In genomic region chr16:67013823-67014640, GRCh38 we compare ENCODE assay signal across 8 cellular contexts. TPM values are rescaled to one million over a fixed set of nuclear protein-coding genes. Genes with fewer than 3 reads are reported as not detected.
DNase-seq lines count a peak whose midpoint lies in the region; ATAC-seq, FAIRE-seq and TF ChIP-seq lines count a peak whose summit lies in the region.

No MANE protein-coding gene starts in this region.

- TF ChIP-seq EP300 in H1 (IDR thresholded peaks at IDR 0.05; ENCODE audit: borderline replicate concordance in 1 of 2, low read depth in 2 of 2, low read length in 2 of 2) = no peak

- no peaks in the 10 kb centered on the region for H3K79me2 ChIP-seq in H1 (ENCODE audit: control insufficient read depth in 1 of 2, insufficient read depth in 2 of 2, low read length in 2 of 2)
- H3K79me2 ChIP-seq in mesendoderm (ENCODE audit: control insufficient read depth, insufficient read depth, low read length) = no peaks in the 10 kb centered on the region

- H2BK5ac ChIP-seq in H1 (ENCODE audit: low read depth, low read length) = no peak overlapping the region; the same call in 1 of the 2 replicates
- H2BK5ac ChIP-seq in mesendoderm (ENCODE audit: low read length) = no peak overlapping the region

- H3K4ac ChIP-seq in H1 (replicated peaks; ENCODE audit: insufficient read length, low read depth, low read length) (no peak overlapping the region), mesendoderm (ENCODE audit: low read depth, low read length) (peak overlapping the region; percentile 7)

- POLR2A ChIA-PET in A673 (lab: Charles Lee; ENCODE audit: low non-redundant PET) (interaction anchor here (0.6 kb wide), 1 partner anchor 16 kb away, joined by 4 read pairs; no protein-coding TSS in a partner anchor), H1 (lab: Charles Lee; ENCODE audit: partially characterized antibody) (interaction anchor here (1.3 to 1.4 kb wide), 3 partner anchors 11 to 88 kb away, joined by 4 read pairs; no protein-coding TSS in a partner anchor)

- peaks cover 19% of the 10 kb centered on the region for H3K4me1 ChIP-seq in A673 (ENCODE audit: insufficient read depth, low read length, poor library complexity, severe bottlenecking)
- H3K4me1 ChIP-seq in H1 (replicated peaks in 1 of 4; ENCODE audit: control insufficient read depth in 3 of 4, insufficient read depth in 4 of 4, low read length in 3 of 4) = peaks cover 0 to 6% (median 4%) of the 10 kb centered on the region in 4 experiments; a peak in 4 of 7 replicates
- H3K4me1 ChIP-seq in mesendoderm (ENCODE audit: control insufficient read depth, low read depth, low read length) = peaks cover 3% of the 10 kb centered on the region

- no peak overlapping the region for H3K14ac ChIP-seq in H1 (ENCODE audit: insufficient read length)

- no peak overlapping the region for H2BK120ac ChIP-seq in H1 (replicated peaks; ENCODE audit: low read depth, low read length)
- no peak overlapping the region for H2BK120ac ChIP-seq in mesendoderm (ENCODE audit: low read depth, low read length)

- no peak overlapping the region for H3K9ac ChIP-seq in H1 (replicated peaks in 1 of 4; ENCODE audit: extremely low read depth in 1 of 4, low read depth in 3 of 4, low read length in 3 of 4)
- peak overlapping the region; percentile 74 for H3K9ac ChIP-seq in mesendoderm (ENCODE audit: low read length)

- no peak overlapping the region for H2AK5ac ChIP-seq in H1 (ENCODE audit: low read depth, low read length)
- H2AK5ac ChIP-seq in mesendoderm (ENCODE audit: low read length) = no peak overlapping the region

- no peaks in the 10 kb centered on the region for H3K9me3 ChIP-seq in A673 (ENCODE audit: low read depth, low read length, poor library complexity, severe bottlenecking)
- H3K9me3 ChIP-seq in H1 (ENCODE audit: insufficient read depth in 2 of 2, low read depth in 1 of 2, low read length in 1 of 2) = no peaks in the 10 kb centered on the region

- H2BK15ac ChIP-seq in H1 (ENCODE audit: low read length) (no peak overlapping the region; the same call in 1 of the 2 replicates), mesendoderm (replicated peaks; ENCODE audit: low read depth) (no peak overlapping the region)

- intact Hi-C loops in A673 (cut with micrococcal nuclease; ENCODE audit: unreplicated experiment) = loop anchor here (2.0 to 5.0 kb wide), 2 partner anchors 62 to 137 kb away; partner anchors contain the start of gene B3GNT9

- no peak overlapping the region for H2AFZ ChIP-seq in H1 (ENCODE audit: low read length)

- H4K8ac ChIP-seq in H1 (ENCODE audit: extremely low read depth, insufficient read depth, low read length) (peak overlapping the region; percentile 45), mesendoderm (ENCODE audit: low read depth, low read length) (no peak overlapping the region)

- no TSS peak for BruUV-seq in A673 (replicated peaks; lab: Mats Ljungman, UMichigan)

- TF ChIP-seq POLR2A in H1 (IDR thresholded peaks at IDR 0.05; ENCODE audit: control extremely low read depth in 1 of 2, low read depth in 2 of 2, low read length in 2 of 2) = no peak

- DNase-seq in A673 (ENCODE audit: low spot score) (peak; percentile 92), NCI-H1694 treated with DMSO at 0.1 percent for 48 hours (lab: John Stamatoyannopoulos, UW) (peak; percentile 8), H1 (ENCODE audit: low read depth in 1 of 2, low spot score in 2 of 2) (peak in 1 of 2 experiments; percentile 74), mesendoderm (peak; percentile 70)
- peak; percentile 89 for DNase-seq in activated CD8-positive, alpha-beta memory T cell treated with anti-CD3 and anti-CD28 coated beads for 24 hours
- DNase-seq in stimulated activated CD8-positive, alpha-beta memory T cell treated with anti-CD3 and anti-CD28 coated beads, Interleukin-12 subunit alpha, Interleukin-12 subunit beta, amount 100 ng/mL, for 4 hours (ENCODE audit: low read depth) = peak; percentile 44

- H3K4me2 ChIP-seq in H1 (ENCODE audit: insufficient read depth in 1 of 2, low read depth in 2 of 2, low read length in 2 of 2) (peak overlapping the region; percentile 62 to 77), mesendoderm (ENCODE audit: low read length) (peak overlapping the region; percentile 79)

- peaks cover 11% of the 10 kb centered on the region; the same call in 1 of the 2 replicates for H3K23me2 ChIP-seq in H1 (ENCODE audit: low read depth, low read length)

- H3K23ac ChIP-seq in H1 (ENCODE audit: insufficient read length) (no peak overlapping the region), mesendoderm (ENCODE audit: low read length) (no peak overlapping the region)

- H3K4me3 ChIP-seq in A673 (ENCODE audit: low read depth, low read length, poor library complexity, severe bottlenecking) (peak overlapping the region; percentile 55), H1 (ENCODE audit: extremely low read depth in 1 of 4, insufficient read depth in 2 of 4, low read depth in 3 of 4, low read length in 4 of 4) (peak overlapping the region; percentile 21 to 61 (median 40)), mesendoderm (ENCODE audit: low read length) (peak overlapping the region; percentile 17)

- TF ChIP-seq CTCF in A673 (conservative IDR thresholded peaks at IDR 0.05; ENCODE audit: low read depth, low read length) = peak; percentile 31
- peak; percentile 4 to 23 (median 8); a peak in 3 of 4 replicates for TF ChIP-seq CTCF in H1 (IDR thresholded peaks at IDR 0.05; ENCODE audit: control extremely low read depth in 1 of 3, insufficient read depth in 1 of 3, low read depth in 1 of 3, low read length in 3 of 3)

- no peak overlapping the region for H2BK20ac ChIP-seq in H1 (ENCODE audit: low read length)

- no peak overlapping the region; the same call in 1 of the 2 replicates for H2BK12ac ChIP-seq in H1 (ENCODE audit: low read depth, low read length)

- no peak overlapping the region for H3K56ac ChIP-seq in H1 (replicated peaks; ENCODE audit: insufficient read length, low read depth, low read length)
- H3K56ac ChIP-seq in mesendoderm (ENCODE audit: low read length) = peak overlapping the region; percentile 88

- H3K27me3 ChIP-seq in A673 (replicated peaks; ENCODE audit: insufficient read depth, low read depth, low read length, poor library complexity) (no peaks in the 10 kb centered on the region), H1 (replicated peaks in 1 of 4; ENCODE audit: control insufficient read depth in 3 of 4, extremely low read depth in 1 of 4, insufficient read depth in 3 of 4, low read length in 3 of 4) (peaks cover 16 to 37% (median 29%) of the 10 kb centered on the region in 4 experiments), mesendoderm (ENCODE audit: insufficient read depth, low read length, poor library complexity) (no peaks in the 10 kb centered on the region)

- CTCF ChIA-PET in A673 (lab: Charles Lee) (interaction anchor here (0.5 to 2.7 kb wide), 8 partner anchors 12 to 1304 kb away, joined by 3 to 12 read pairs (median 3); partner anchors contain the start of gene B3GNT9), H1 (lab: Charles Lee; ENCODE audit: partially characterized antibody) (interaction anchor here (0.7 to 10.2 kb wide), 32 partner anchors 8 to 272 kb away, joined by 3 to 89 read pairs (median 4); partner anchors contain the start of genes CES3, ELMO3 and NOL3)

- peak in 1 of 2 experiments; percentile 30; a peak in 3 of 4 replicates for TF ChIP-seq RAD21 in H1 (IDR thresholded peaks at IDR 0.05 in 1 of 2, conservative IDR thresholded peaks at IDR 0.05 in 1 of 2; ENCODE audit: low read depth in 2 of 2, low read length in 2 of 2)

- H4K91ac ChIP-seq in H1 (replicated peaks; ENCODE audit: insufficient read length, low read length) = no peak overlapping the region

- WGBS in H1 (ENCODE audit: extremely low coverage in 1 of 2, insufficient coverage in 1 of 2, insufficient read length in 1 of 2, insufficient replicate concordance in 2 of 2, low coverage in 1 of 2, low lambda C conversion rate in 2 of 2, missing lambda C conversion rate in 1 of 2), 2 experiments = 8% methylated on average over 49 of the region's 70 CpGs; no CpG with 5 or more reads in 1 of the 2 experiments
- WGBS in mesendoderm (ENCODE audit: extremely low coverage, insufficient coverage, low lambda C conversion rate) = no CpG with 5 or more reads among the region's 70 CpGs

- no peak for FAIRE-seq in H1 (lab: Jason Lieb, UNC)

- H3K27ac ChIP-seq in A673 (ENCODE audit: low read depth, low read length, poor library complexity, severe bottlenecking) = peak overlapping the region; percentile 90
- H3K27ac ChIP-seq in H1 (ENCODE audit: low read depth, low read length) = no peak overlapping the region
- H3K27ac ChIP-seq in mesendoderm (ENCODE audit: low read depth, low read length) = no peak overlapping the region

- H3K79me1 ChIP-seq in H1 (ENCODE audit: low read depth, low read length) = no peaks in the 10 kb centered on the region
- no peaks in the 10 kb centered on the region for H3K79me1 ChIP-seq in mesendoderm (ENCODE audit: low read length)

- H4K20me1 ChIP-seq in H1 (replicated peaks in 1 of 2; ENCODE audit: control insufficient read depth in 1 of 2, insufficient read depth in 2 of 2, low read length in 2 of 2) = no peaks in the 10 kb centered on the region

- H3K18ac ChIP-seq in H1 (ENCODE audit: extremely low read depth, low read length) = no peak overlapping the region
- H3K18ac ChIP-seq in mesendoderm (ENCODE audit: low read length) = peak overlapping the region; percentile 29

- no peaks in the 10 kb centered on the region for H3K36me3 ChIP-seq in A673 (ENCODE audit: insufficient read depth, low read length, poor library complexity, severe bottlenecking)
- H3K36me3 ChIP-seq in H1 (ENCODE audit: control insufficient read depth in 2 of 4, insufficient read depth in 4 of 4, low read length in 3 of 4) = no peaks in the 10 kb centered on the region
- H3K36me3 ChIP-seq in mesendoderm (ENCODE audit: control insufficient read depth, insufficient read depth, low read length) = no peaks in the 10 kb centered on the region

- ATAC-seq in GM18907 (IDR thresholded peaks at IDR 0.05; ENCODE audit: unreplicated experiment) (peak; percentile 50), GM21526 (IDR thresholded peaks at IDR 0.05; ENCODE audit: low FRiP score, unreplicated experiment) (no peak)

- H4K5ac ChIP-seq in H1 (ENCODE audit: insufficient read length, low read depth, low read length) = no peak overlapping the region
- no peak overlapping the region for H4K5ac ChIP-seq in mesendoderm (ENCODE audit: low read length)

RNA-seq across cellular contexts. Expression of gene CBFB, which starts 14.9 kb away (rescaled TPM):
- total RNA-seq in A673 (2021) = 173 and 185 TPM in 2 replicates
- total RNA-seq in H1 (2021; fragmentation: NEBNext Ultra II Directional; extraction: Animal tissue kit (Norgen Biotek cat#: 25700)) = 31.6 and 34.3 TPM in 2 replicates
- polyA plus RNA-seq in H1 (2011; rRNA removed) = 8.0 and 11.5 TPM in 2 replicates
- polyA plus RNA-seq in H1 (2011; cell fraction: cytosol; rRNA removed) = 15.3 TPM
- polyA plus RNA-seq in H1 (2011; cell fraction: nucleus; rRNA removed) = 4.1 TPM
- 27.8 to 34.2 TPM (median 32.1 TPM) in 4 replicates for polyA plus RNA-seq in H1 (2012, experiment 1 of 2)
- polyA plus RNA-seq in H1 (2012, experiment 2 of 2) = 2.8 TPM
- 23.0 TPM for polyA plus RNA-seq in H1 (2013, experiment 1 of 2)
- 24.7 TPM for polyA plus RNA-seq in H1 (2013, experiment 2 of 2)
- 10.0 and 10.5 TPM in 2 replicates for polyA minus RNA-seq in H1 (2011; rRNA and poly(A)+ RNA removed)
- polyA minus RNA-seq in H1 (2011; cell fraction: cytosol; rRNA and poly(A)+ RNA removed) = 16.9 TPM
- 9.0 TPM for polyA minus RNA-seq in H1 (2011; cell fraction: nucleus; rRNA and poly(A)+ RNA removed)
- 35.4 TPM for polyA plus RNA-seq in mesendoderm (2013, experiment 1 of 2)
- 45.8 TPM for polyA plus RNA-seq in mesendoderm (2013, experiment 2 of 2)

RNA-seq across cellular contexts. Expression of gene CES4A, which starts 25.6 kb away (rescaled TPM):
- 0.15 TPM in 1 of 2 replicates, not detected in the other for total RNA-seq in A673 (2021)
- total RNA-seq in H1 (2021; fragmentation: NEBNext Ultra II Directional; extraction: Animal tissue kit (Norgen Biotek cat#: 25700)) = 0.93 TPM in 1 of 2 replicates, not detected in the other
- 0.88 and 1.5 TPM in 2 replicates for polyA plus RNA-seq in H1 (2011; rRNA removed)
- polyA plus RNA-seq in H1 (2011; cell fraction: cytosol; rRNA removed) = 0.52 TPM
- 2.1 TPM for polyA plus RNA-seq in H1 (2011; cell fraction: nucleus; rRNA removed)
- 0.47 to 1.1 TPM (median 0.92 TPM) in 4 replicates for polyA plus RNA-seq in H1 (2012, experiment 1 of 2)
- not detected for polyA plus RNA-seq in H1 (2012, experiment 2 of 2)
- 0.34 TPM for polyA plus RNA-seq in H1 (2013, experiment 1 of 2)
- polyA plus RNA-seq in H1 (2013, experiment 2 of 2) = 0.22 TPM
- 0.47 and 1.2 TPM in 2 replicates for polyA minus RNA-seq in H1 (2011; rRNA and poly(A)+ RNA removed)
- not detected for polyA minus RNA-seq in H1 (2011; cell fraction: cytosol; rRNA and poly(A)+ RNA removed)
- polyA minus RNA-seq in H1 (2011; cell fraction: nucleus; rRNA and poly(A)+ RNA removed) = 0.60 TPM
- polyA plus RNA-seq in mesendoderm (2013, experiment 1 of 2) = 0.31 TPM
- polyA plus RNA-seq in mesendoderm (2013, experiment 2 of 2) = 0.25 TPM

RNA-seq across cellular contexts. Expression of gene CES3, which starts 53.0 kb away (rescaled TPM):
- total RNA-seq in A673 (2021) = 3.0 and 3.9 TPM in 2 replicates
- 1.6 and 1.7 TPM in 2 replicates for total RNA-seq in H1 (2021; fragmentation: NEBNext Ultra II Directional; extraction: Animal tissue kit (Norgen Biotek cat#: 25700))
- 2.2 and 2.8 TPM in 2 replicates for polyA plus RNA-seq in H1 (2011; rRNA removed)
- polyA plus RNA-seq in H1 (2011; cell fraction: cytosol; rRNA removed) = 3.4 TPM
- 13.2 TPM for polyA plus RNA-seq in H1 (2011; cell fraction: nucleus; rRNA removed)
- polyA plus RNA-seq in H1 (2012, experiment 1 of 2) = 1.1 to 3.7 TPM (median 2.0 TPM) in 4 replicates
- polyA plus RNA-seq in H1 (2012, experiment 2 of 2) = 0.67 TPM
- 1.7 TPM for polyA plus RNA-seq in H1 (2013, experiment 1 of 2)
- 1.3 TPM for polyA plus RNA-seq in H1 (2013, experiment 2 of 2)
- 2.4 and 2.9 TPM in 2 replicates for polyA minus RNA-seq in H1 (2011; rRNA and poly(A)+ RNA removed)
- 0.59 TPM for polyA minus RNA-seq in H1 (2011; cell fraction: cytosol; rRNA and poly(A)+ RNA removed)
- polyA minus RNA-seq in H1 (2011; cell fraction: nucleus; rRNA and poly(A)+ RNA removed) = 12.5 TPM
- polyA plus RNA-seq in mesendoderm (2013, experiment 1 of 2) = 0.46 TPM
- 0.42 TPM for polyA plus RNA-seq in mesendoderm (2013, experiment 2 of 2)
